ENCODE assay signal across 2 cellular contexts in the genomic region with DNA sequence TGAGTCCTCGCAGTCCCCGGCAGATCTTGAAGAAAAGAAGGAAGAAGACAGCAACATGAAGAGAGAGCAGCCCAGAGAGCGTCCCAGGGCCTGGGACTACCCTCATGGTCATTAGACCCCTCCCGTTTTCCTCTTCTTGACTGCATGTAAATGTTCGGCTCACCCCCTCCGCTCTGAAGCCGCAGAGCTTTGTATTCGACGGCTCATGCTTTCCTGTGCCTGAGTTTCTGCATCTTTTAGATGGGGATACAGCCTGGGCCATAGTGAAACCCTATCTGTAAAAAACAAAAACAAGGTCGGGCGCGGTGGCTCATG.
TF ChIP-seq lines count a peak whose summit lies in the region.

No MANE protein-coding gene starts in this region.

TF ChIP-seq in SK-N-SH, 30 proteins besides CTCF, POLR2A, EP300 and RAD21 (continued from another document):
- TF ChIP-seq SIN3A (IDR thresholded peaks at IDR 0.05; ENCODE audit: borderline replicate concordance, low read depth, low read length) (no peak), TEAD4 (IDR thresholded peaks at IDR 0.05; ENCODE audit: borderline replicate concordance, insufficient read depth) (no peak), NRF1 (IDR thresholded peaks at IDR 0.05; ENCODE audit: low read depth, low read length) (no peak), ELF1 (IDR thresholded peaks at IDR 0.05) (no peak), POLR2AphosphoS5 (IDR thresholded peaks at IDR 0.05; ENCODE audit: low read depth, low read length) (no peak), NFIC (IDR thresholded peaks at IDR 0.05; ENCODE audit: borderline replicate concordance) (no peak), MXI1 (IDR thresholded peaks at IDR 0.05; ENCODE audit: low read depth, low read length) (no peak), TCF12 (IDR thresholded peaks at IDR 0.05) (no peak), GATA2 (CRISPR knock-in tag; IDR thresholded peaks at IDR 0.05) (no peak), JUND (IDR thresholded peaks at IDR 0.05) (no peak), FOXM1 (IDR thresholded peaks at IDR 0.05; ENCODE audit: low read depth) (no peak)
- TF ChIP-seq, protein P1, sequence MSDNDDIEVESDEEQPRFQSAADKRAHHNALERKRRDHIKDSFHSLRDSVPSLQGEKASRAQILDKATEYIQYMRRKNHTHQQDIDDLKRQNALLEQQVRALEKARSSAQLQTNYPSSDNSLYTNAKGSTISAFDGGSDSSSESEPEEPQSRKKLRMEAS (IDR thresholded peaks at IDR 0.05; ENCODE audit: low read depth) = no peak
- TF ChIP-seq, protein P2, sequence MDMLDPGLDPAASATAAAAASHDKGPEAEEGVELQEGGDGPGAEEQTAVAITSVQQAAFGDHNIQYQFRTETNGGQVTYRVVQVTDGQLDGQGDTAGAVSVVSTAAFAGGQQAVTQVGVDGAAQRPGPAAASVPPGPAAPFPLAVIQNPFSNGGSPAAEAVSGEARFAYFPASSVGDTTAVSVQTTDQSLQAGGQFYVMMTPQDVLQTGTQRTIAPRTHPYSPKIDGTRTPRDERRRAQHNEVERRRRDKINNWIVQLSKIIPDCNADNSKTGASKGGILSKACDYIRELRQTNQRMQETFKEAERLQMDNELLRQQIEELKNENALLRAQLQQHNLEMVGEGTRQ (IDR thresholded peaks at IDR 0.05; ENCODE audit: borderline replicate concordance, low read depth, low read length) = no peak
- TF ChIP-seq, protein P3, sequence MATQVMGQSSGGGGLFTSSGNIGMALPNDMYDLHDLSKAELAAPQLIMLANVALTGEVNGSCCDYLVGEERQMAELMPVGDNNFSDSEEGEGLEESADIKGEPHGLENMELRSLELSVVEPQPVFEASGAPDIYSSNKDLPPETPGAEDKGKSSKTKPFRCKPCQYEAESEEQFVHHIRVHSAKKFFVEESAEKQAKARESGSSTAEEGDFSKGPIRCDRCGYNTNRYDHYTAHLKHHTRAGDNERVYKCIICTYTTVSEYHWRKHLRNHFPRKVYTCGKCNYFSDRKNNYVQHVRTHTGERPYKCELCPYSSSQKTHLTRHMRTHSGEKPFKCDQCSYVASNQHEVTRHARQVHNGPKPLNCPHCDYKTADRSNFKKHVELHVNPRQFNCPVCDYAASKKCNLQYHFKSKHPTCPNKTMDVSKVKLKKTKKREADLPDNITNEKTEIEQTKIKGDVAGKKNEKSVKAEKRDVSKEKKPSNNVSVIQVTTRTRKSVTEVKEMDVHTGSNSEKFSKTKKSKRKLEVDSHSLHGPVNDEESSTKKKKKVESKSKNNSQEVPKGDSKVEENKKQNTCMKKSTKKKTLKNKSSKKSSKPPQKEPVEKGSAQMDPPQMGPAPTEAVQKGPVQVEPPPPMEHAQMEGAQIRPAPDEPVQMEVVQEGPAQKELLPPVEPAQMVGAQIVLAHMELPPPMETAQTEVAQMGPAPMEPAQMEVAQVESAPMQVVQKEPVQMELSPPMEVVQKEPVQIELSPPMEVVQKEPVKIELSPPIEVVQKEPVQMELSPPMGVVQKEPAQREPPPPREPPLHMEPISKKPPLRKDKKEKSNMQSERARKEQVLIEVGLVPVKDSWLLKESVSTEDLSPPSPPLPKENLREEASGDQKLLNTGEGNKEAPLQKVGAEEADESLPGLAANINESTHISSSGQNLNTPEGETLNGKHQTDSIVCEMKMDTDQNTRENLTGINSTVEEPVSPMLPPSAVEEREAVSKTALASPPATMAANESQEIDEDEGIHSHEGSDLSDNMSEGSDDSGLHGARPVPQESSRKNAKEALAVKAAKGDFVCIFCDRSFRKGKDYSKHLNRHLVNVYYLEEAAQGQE (IDR thresholded peaks at IDR 0.05; ENCODE audit: low read depth, low read length) = no peak
TF ChIP-seq in SK-N-SH: peak in this region for 0.

TF ChIP-seq in SK-N-SH treated with all-trans-retinoic acid at 6 μM for 48 hours, 23 proteins besides CTCF, POLR2A, EP300 and RAD21:
- TF ChIP-seq, protein P4, sequence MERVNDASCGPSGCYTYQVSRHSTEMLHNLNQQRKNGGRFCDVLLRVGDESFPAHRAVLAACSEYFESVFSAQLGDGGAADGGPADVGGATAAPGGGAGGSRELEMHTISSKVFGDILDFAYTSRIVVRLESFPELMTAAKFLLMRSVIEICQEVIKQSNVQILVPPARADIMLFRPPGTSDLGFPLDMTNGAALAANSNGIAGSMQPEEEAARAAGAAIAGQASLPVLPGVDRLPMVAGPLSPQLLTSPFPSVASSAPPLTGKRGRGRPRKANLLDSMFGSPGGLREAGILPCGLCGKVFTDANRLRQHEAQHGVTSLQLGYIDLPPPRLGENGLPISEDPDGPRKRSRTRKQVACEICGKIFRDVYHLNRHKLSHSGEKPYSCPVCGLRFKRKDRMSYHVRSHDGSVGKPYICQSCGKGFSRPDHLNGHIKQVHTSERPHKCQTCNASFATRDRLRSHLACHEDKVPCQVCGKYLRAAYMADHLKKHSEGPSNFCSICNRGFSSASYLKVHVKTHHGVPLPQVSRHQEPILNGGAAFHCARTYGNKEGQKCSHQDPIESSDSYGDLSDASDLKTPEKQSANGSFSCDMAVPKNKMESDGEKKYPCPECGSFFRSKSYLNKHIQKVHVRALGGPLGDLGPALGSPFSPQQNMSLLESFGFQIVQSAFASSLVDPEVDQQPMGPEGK (CRISPR knock-in tag; IDR thresholded peaks at IDR 0.05; ENCODE audit: borderline replicate concordance) = no peak
- TF ChIP-seq ZNF565 (CRISPR knock-in tag; conservative IDR thresholded peaks at IDR 0.05; ENCODE audit: low read depth) = no peak
- no peak for TF ChIP-seq SNAI2 (CRISPR knock-in tag; IDR thresholded peaks at IDR 0.05)
- TF ChIP-seq, protein P5, sequence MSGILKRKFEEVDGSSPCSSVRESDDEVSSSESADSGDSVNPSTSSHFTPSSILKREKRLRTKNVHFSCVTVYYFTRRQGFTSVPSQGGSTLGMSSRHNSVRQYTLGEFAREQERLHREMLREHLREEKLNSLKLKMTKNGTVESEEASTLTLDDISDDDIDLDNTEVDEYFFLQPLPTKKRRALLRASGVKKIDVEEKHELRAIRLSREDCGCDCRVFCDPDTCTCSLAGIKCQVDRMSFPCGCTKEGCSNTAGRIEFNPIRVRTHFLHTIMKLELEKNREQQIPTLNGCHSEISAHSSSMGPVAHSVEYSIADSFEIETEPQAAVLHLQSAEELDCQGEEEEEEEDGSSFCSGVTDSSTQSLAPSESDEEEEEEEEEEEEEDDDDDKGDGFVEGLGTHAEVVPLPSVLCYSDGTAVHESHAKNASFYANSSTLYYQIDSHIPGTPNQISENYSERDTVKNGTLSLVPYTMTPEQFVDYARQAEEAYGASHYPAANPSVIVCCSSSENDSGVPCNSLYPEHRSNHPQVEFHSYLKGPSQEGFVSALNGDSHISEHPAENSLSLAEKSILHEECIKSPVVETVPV (CRISPR knock-in tag; IDR thresholded peaks at IDR 0.05) = no peak
- no peak for TF ChIP-seq TCF4 (CRISPR knock-in tag; IDR thresholded peaks at IDR 0.05; ENCODE audit: borderline replicate concordance)
- TF ChIP-seq RARB (CRISPR knock-in tag; IDR thresholded peaks at IDR 0.05) = no peak
